Comparison of ENCODE assay signal across 10 cellular contexts in the genomic region with DNA sequence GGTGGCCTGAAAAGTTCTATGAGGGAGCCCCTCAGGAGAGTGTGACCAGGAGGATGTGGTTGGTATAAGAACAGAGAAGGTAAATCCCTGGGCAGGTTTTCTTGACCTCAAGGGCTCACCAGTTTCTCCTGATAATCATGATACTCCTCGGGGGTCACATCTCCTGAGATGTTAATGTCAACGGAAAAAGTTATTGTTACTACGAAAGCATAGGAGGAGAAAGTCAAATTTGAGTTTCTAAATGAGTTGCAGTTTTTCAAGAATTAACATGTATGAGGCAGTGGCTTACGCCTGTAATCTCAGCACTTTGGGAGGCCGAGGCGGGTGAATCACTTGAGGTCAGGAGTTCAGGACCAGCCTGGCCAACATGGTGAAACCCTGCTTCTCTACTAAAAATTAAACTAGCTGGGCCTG. TPM values are rescaled to one million over a fixed set of nuclear protein-coding genes. Genes with fewer than 3 reads are reported as not detected.
DNase-seq lines count a peak whose midpoint lies in the region; ATAC-seq, FAIRE-seq and TF ChIP-seq lines count a peak whose summit lies in the region.
"Had no signal": no experiment of that assay in that cellular context is flagged by ENCODE, and none has a peak within 500 bp of the region (broad histone marks: within the 10 kb centered on the region; RNA-seq: fewer than 3 reads in every experiment).

No MANE protein-coding gene starts in this region.

- no peak overlapping the region for H3K4me2 ChIP-seq in K562 (ENCODE audit: insufficient read depth, low read length)

- no peak for TF ChIP-seq POLR2A in K562 (conservative IDR thresholded peaks at IDR 0.05)

- CTCF ChIA-PET in K562 (lab: Yijun Ruan, JAX; ENCODE audit: low intra/inter-chr PET ratio): no interaction called here

- H4K20me1 ChIP-seq in K562 (replicated peaks; ENCODE audit: control insufficient read depth, insufficient read depth, low read length): no peaks in the 10 kb centered on the region

- H3K9me3 ChIP-seq in K562 (replicated peaks; ENCODE audit: control insufficient read depth, insufficient read depth, low read depth, low read length) (no peaks in the 10 kb centered on the region), left lung (no peaks in the 10 kb centered on the region)

- intact Hi-C loops in K562 (cut with micrococcal nuclease) (loop anchor here (10.0 kb wide), 4 partner anchors 97 to 487 kb away; a partner anchor contains a TSS), left lung (cut with DNase I) (no loop called here)

- H3K36me3 ChIP-seq in K562 (ENCODE audit: control insufficient read depth, insufficient read depth, low read length) (peaks cover 28% of the 10 kb centered on the region; the same call in 2 of the 3 replicates), left lung (peaks cover 0 to 36% of the 10 kb centered on the region in 2 donors)

- H3K79me2 ChIP-seq in K562 (ENCODE audit: control insufficient read depth, insufficient read depth, low read length): no peaks in the 10 kb centered on the region

- FAIRE-seq in K562 (lab: Jason Lieb, UNC): no peak
- FAIRE-seq in frontal cortex (lab: Jason Lieb, UNC): no peak
- FAIRE-seq in urothelium cell line (lab: Jason Lieb, UNC): no peak

- H3K9ac ChIP-seq in K562 (ENCODE audit: insufficient read depth in 1 of 2, low read depth in 2 of 2, low read length in 2 of 2): no peak overlapping the region

- POLR2A ChIA-PET in K562 (lab: Yijun Ruan, JAX): no interaction called here

- no peak for TF ChIP-seq EP300 in K562 (IDR thresholded peaks at IDR 0.05; ENCODE audit: low read length)

- in situ Hi-C loops in K562 (cut with MboI): no loop called here

- no peaks in the 10 kb centered on the region; a peak in 1 of 5 replicates for H3K4me1 ChIP-seq in K562 (replicated peaks in 1 of 2; ENCODE audit: control insufficient read depth in 2 of 2, insufficient read depth in 2 of 2, low read length in 2 of 2)
- H3K4me1 ChIP-seq in left lung: peaks cover 0 to 9% of the 10 kb centered on the region in 2 donors

- TF ChIP-seq RAD21 in K562 (CRISPR knock-in tag; conservative IDR thresholded peaks at IDR 0.05 in 1 of 2, IDR thresholded peaks at IDR 0.05 in 1 of 2): no peak

- WGBS in K562 (ENCODE audit: insufficient coverage, low coverage, missing lambda C conversion rate): 32% methylated on average over 6 of the region's 6 CpGs

- no TSS peak for BruUV-seq in K562 (replicated peaks; lab: Mats Ljungman, UMichigan)

- H3K27me3 ChIP-seq in K562 (ENCODE audit: control insufficient read depth in 2 of 2, insufficient read depth in 2 of 2, low read length in 2 of 2) (no peaks in the 10 kb centered on the region), left lung (no peaks in the 10 kb centered on the region)

- no peaks in the 10 kb centered on the region for H3K9me1 ChIP-seq in K562 (ENCODE audit: control insufficient read depth, insufficient read depth, low read length)

- TF ChIP-seq CTCF in K562 (IDR thresholded peaks at IDR 0.05 in 2 of 3, conservative IDR thresholded peaks at IDR 0.05 in 1 of 3; ENCODE audit: insufficient read depth in 2 of 3, low read depth in 1 of 3, low read length in 3 of 3) (no peak), left lung (IDR thresholded peaks at IDR 0.05) (no peak)

- peak; percentile 74 for ATAC-seq in GM19351 (IDR thresholded peaks at IDR 0.05; ENCODE audit: unreplicated experiment)
- ATAC-seq in HG03558 (IDR thresholded peaks at IDR 0.05; ENCODE audit: extremely low read depth, unreplicated experiment): peak; percentile 53
- ATAC-seq in K562: no peak
- no peak for ATAC-seq in left lung

- H3K27ac ChIP-seq in K562 (ENCODE audit: extremely low read depth, low read depth, low read length) (no peak overlapping the region), left lung (no peak overlapping the region), substantia nigra (ENCODE audit: low read depth, low read length, poor library complexity, severe bottlenecking) (no peak overlapping the region)
- H3K27ac ChIP-seq: HL-60 had no signal

- H3K4me3 ChIP-seq in K562: no peak overlapping the region
- no peak overlapping the region for H3K4me3 ChIP-seq in left lung

- peak; percentile 25 for DNase-seq in ELR (ENCODE audit: low read depth)
- no peak for DNase-seq in K562 (ENCODE audit: extremely low read depth in 1 of 4, low spot score in 3 of 4)
- DNase-seq in frontal cortex (ENCODE audit: low spot score in 2 of 2): no peak
- DNase-seq in left lung: no peak
- no peak for DNase-seq in urothelium cell line (ENCODE audit: low spot score)
- DNase-seq in substantia nigra (lab: John Stamatoyannopoulos, UW): no peak
- DNase-seq: NCI-H1436 treated with DMSO at 0.1 percent for 48 hours had no signal

- no peak overlapping the region for H2AFZ ChIP-seq in K562 (ENCODE audit: low read depth, low read length)

TF ChIP-seq in K562, 482 proteins besides CTCF, POLR2A, EP300 and RAD21:
- TF ChIP-seq POLR2AphosphoS2 (IDR thresholded peaks at IDR 0.05; ENCODE audit: low read length) (peak; percentile 69; the same call in 1 of the 2 replicates), TCF3 (CRISPR knock-in tag; IDR thresholded peaks at IDR 0.05) (no peak)

RNA-seq across cellular contexts. Expression of a gene that starts 23.4 kb away (rescaled TPM):
- 27.5 and 51.1 TPM in 2 replicates for total RNA-seq in K562 (2011; cell fraction: chromatin; rRNA removed; ENCODE audit: low replicate concordance)
- total RNA-seq in K562 (2011; cell fraction: nucleolus; rRNA removed): 29.0 and 30.2 TPM in 2 replicates
- 29.8 and 32.3 TPM in 2 replicates for total RNA-seq in K562 (2011; cell fraction: nucleoplasm; rRNA removed)
- total RNA-seq in K562 (2014; rRNA removed) (15.6 and 15.9 TPM in 2 replicates), K562 (2014; rRNA removed; fragmentation: Illumina TruSeq; extraction: Trizol) (38.6 and 42.7 TPM in 2 replicates), K562 (2015; rRNA removed; fragmentation: Illumina TruSeq; extraction: Trizol) (34.1 and 35.0 TPM in 2 replicates), K562 (2021) (29.2 and 30.6 TPM in 2 replicates), frontal cortex (7.3 TPM), left lung (10 to 100 TPM; 13.3 to 13.4 TPM)
- polyA plus RNA-seq in K562 (2011; rRNA removed) (25.9 and 36.0 TPM in 2 replicates), K562 (2014; fragmentation: Illumina TruSeq; extraction: Trizol) (41.3 and 45.1 TPM in 2 replicates), K562 (2014; fragmentation: Nextera tagmentation; extraction: Ambion mirVana) (10 to 100 TPM; 13.4 to 20.7 TPM), K562 (2014; rRNA removed) (23.1 and 27.3 TPM in 2 replicates)
- 12.0 and 17.2 TPM in 2 replicates for polyA plus RNA-seq in K562 (2011; cell fraction: cytosol; rRNA removed)
- 15.6 and 16.5 TPM in 2 replicates for polyA plus RNA-seq in K562 (2011; cell fraction: nucleus; rRNA removed)
- 33.1 and 37.6 TPM in 2 replicates for polyA plus RNA-seq in K562 (2012)
- polyA minus RNA-seq in K562 (2011; rRNA and poly(A)+ RNA removed): 35.0 and 37.2 TPM in 2 replicates
- polyA minus RNA-seq in K562 (2011; cell fraction: cytosol; rRNA and poly(A)+ RNA removed): 19.7 and 26.8 TPM in 2 replicates
- polyA minus RNA-seq in K562 (2011; cell fraction: nucleus; rRNA and poly(A)+ RNA removed): 16.3 and 30.9 TPM in 2 replicates

RNA-seq across cellular contexts. Expression of a gene that starts 23.6 kb away (rescaled TPM):
- 174 and 330 TPM in 2 replicates for total RNA-seq in K562 (2011; cell fraction: chromatin; rRNA removed; ENCODE audit: low replicate concordance)
- 139 and 146 TPM in 2 replicates for total RNA-seq in K562 (2011; cell fraction: nucleolus; rRNA removed)
- total RNA-seq in K562 (2011; cell fraction: nucleoplasm; rRNA removed): 189 and 260 TPM in 2 replicates
- total RNA-seq in K562 (2014; rRNA removed) (150 and 171 TPM in 2 replicates), K562 (2014; rRNA removed; fragmentation: Illumina TruSeq; extraction: Trizol) (157 and 183 TPM in 2 replicates), K562 (2015; rRNA removed; fragmentation: Illumina TruSeq; extraction: Trizol) (156 and 164 TPM in 2 replicates), K562 (2021) (128 and 142 TPM in 2 replicates), frontal cortex (50.5 TPM), left lung (10 to 100 TPM; 82.0 to 87.0 TPM)
- polyA plus RNA-seq in K562 (2011; rRNA removed) (139 and 174 TPM in 2 replicates), K562 (2014; fragmentation: Illumina TruSeq; extraction: Trizol) (150 and 160 TPM in 2 replicates), K562 (2014; fragmentation: Nextera tagmentation; extraction: Ambion mirVana) (10 to 100 TPM; 53.5 to 69.8 TPM), K562 (2014; rRNA removed) (232 and 276 TPM in 2 replicates)
- polyA plus RNA-seq in K562 (2011; cell fraction: cytosol; rRNA removed): 84.9 and 100 TPM in 2 replicates
- 170 and 187 TPM in 2 replicates for polyA plus RNA-seq in K562 (2011; cell fraction: nucleus; rRNA removed)
- polyA plus RNA-seq in K562 (2012): 122 and 132 TPM in 2 replicates
- 156 and 164 TPM in 2 replicates for polyA minus RNA-seq in K562 (2011; rRNA and poly(A)+ RNA removed)
- 70.9 and 78.5 TPM in 2 replicates for polyA minus RNA-seq in K562 (2011; cell fraction: cytosol; rRNA and poly(A)+ RNA removed)
- polyA minus RNA-seq in K562 (2011; cell fraction: nucleus; rRNA and poly(A)+ RNA removed): 156 and 184 TPM in 2 replicates

Comparison
In these comparisons a context has a peak if more than half of its experiments do, and no peak if none do; other contexts are left out.
1. ATAC-seq: peak in GM19351 (single experiment) and HG03558 (single experiment); none in K562 (single experiment) and left lung (single experiment).